7 cellular contexts compared by ENCODE assay signal in genomic region chr9:68318209-68318608, GRCh38. TPM values are rescaled to one million over a fixed set of nuclear protein-coding genes. Genes with fewer than 3 reads are reported as not detected.
"Had no signal": no experiment of that assay in that cellular context is flagged by ENCODE, and none has a peak within 500 bp of the region (broad histone marks: within the 10 kb centered on the region; RNA-seq: fewer than 3 reads in every experiment).

No MANE protein-coding gene starts in this region.

RNA-seq across cellular contexts. Expression of gene FOXD4L3, which starts 15.5 kb away (rescaled TPM):
- total RNA-seq: activated naive CD4-positive, alpha-beta T cell treated with anti-CD3 and anti-CD28 coated beads for 36 hours; ascending aorta; Right ventricle myocardium superior; T-helper 2 cell treated with Interferon-gamma antibody and Interleukin-4, amounts not matched to agents 100 ng/mL and 5 ng/mL, for 36 hours had no signal

RNA-seq across cellular contexts. Expression of gene PGM5, which starts 38.2 kb away (rescaled TPM):
- total RNA-seq: activated CD4-positive, alpha-beta T cell treated with anti-CD3 and anti-CD28 coated beads, Interleukin-2, amount 10 ng/mL, durations not matched to agents 7 days and 5 days; activated CD8-positive, alpha-beta memory T cell treated with anti-CD3 and anti-CD28 coated beads, Interleukin-2, amount 10 ng/mL, durations not matched to agents 7 days and 5 days; activated naive CD4-positive, alpha-beta T cell treated with anti-CD3 and anti-CD28 coated beads for 36 hours; T-helper 1 cell treated with Interleukin-12 subunit alpha and Interleukin-12 subunit beta and Interleukin-4 antibody, amounts not matched to agents 30 ng/mL and 1 ng/mL, for 36 hours; T-helper 2 cell treated with Interferon-gamma antibody and Interleukin-4, amounts not matched to agents 100 ng/mL and 5 ng/mL, for 36 hours had no signal
